ENCODE assay signal across 9 cellular contexts in the genomic region with DNA sequence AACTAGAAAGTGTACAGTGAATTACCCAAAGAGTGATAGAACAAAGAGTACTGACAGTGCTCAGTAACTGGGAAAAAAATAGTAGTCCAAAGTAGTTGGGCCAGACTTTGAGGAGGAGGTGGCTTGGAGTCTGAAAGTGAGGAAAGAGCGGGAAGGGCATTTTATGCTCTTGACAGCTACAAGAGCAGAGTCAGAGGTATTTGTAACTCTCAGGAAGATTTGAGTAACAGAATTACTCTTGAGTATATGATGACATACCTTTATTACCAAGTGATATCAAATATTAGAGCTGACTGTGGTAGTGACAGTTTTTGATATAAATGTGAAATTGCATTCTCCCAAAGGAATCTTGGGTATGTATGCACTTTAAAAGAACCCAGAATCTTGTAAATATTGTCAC. TPM values are rescaled to one million over a fixed set of nuclear protein-coding genes. Genes with fewer than 3 reads are reported as not detected.
DNase-seq lines count a peak whose midpoint lies in the region; ATAC-seq and TF ChIP-seq lines count a peak whose summit lies in the region.
"Had no signal": no experiment of that assay in that cellular context is flagged by ENCODE, and none has a peak within 500 bp of the region (broad histone marks: within the 10 kb centered on the region; RNA-seq: fewer than 3 reads in every experiment).

No MANE protein-coding gene starts in this region.

- H3K4me2 ChIP-seq in Karpas-422 (ENCODE audit: low read depth, low read length, poor library complexity, severe bottlenecking), result peak overlapping the region; percentile 97

- peak overlapping the region; percentile 90 for H3K9ac ChIP-seq in Karpas-422 (ENCODE audit: low read length)

- H3K9me3 Mint-ChIP-seq in CD4-positive, alpha-beta T cell, result no peaks in the 10 kb centered on the region
- no peaks in the 10 kb centered on the region for H3K9me3 Mint-ChIP-seq in nephron

- no peaks in the 10 kb centered on the region for H3K9me2 ChIP-seq in Karpas-422 (replicated peaks; ENCODE audit: insufficient read depth, low read length)

- H3K4me1 ChIP-seq in Karpas-422 (ENCODE audit: low read length), result peaks cover 31% of the 10 kb centered on the region

- H3K79me2 ChIP-seq in Karpas-422 (ENCODE audit: low read length), result peaks cover 70% of the 10 kb centered on the region

- no peaks in the 10 kb centered on the region for H3K36me3 ChIP-seq in Karpas-422 (ENCODE audit: insufficient read depth, low read length)

- peak overlapping the region; percentile 98 for H3K27ac Mint-ChIP-seq in CD4-positive, alpha-beta T cell
- H3K27ac Mint-ChIP-seq in nephron, result peak overlapping the region; percentile 97 to 98 (median 98)

- ATAC-seq in CD4-positive, alpha-beta T cell (ENCODE audit: poor library complexity), result no peak
- ATAC-seq in GM19328 (IDR thresholded peaks at IDR 0.05; ENCODE audit: unreplicated experiment) (no peak), HG03469 (IDR thresholded peaks at IDR 0.05; ENCODE audit: unreplicated experiment) (no peak)

- POLR2A ChIA-PET in CD4-positive, alpha-beta T cell (lab: Charles Lee), result interaction anchor here (1.5 kb wide), 1 partner anchor 205 kb away, joined by 4 read pairs; no protein-coding TSS in a partner anchor

- intact Hi-C loops in CD4-positive, alpha-beta T cell (cut with DNase I, micrococcal nuclease), result loop anchor here (5.0 to 10.0 kb wide), 4 partner anchors 206 to 561 kb away; partner anchors contain the start of genes FRYL (in 1 of the 2), OCIAD2 (in 1 of the 2) and TXK (in 1 of the 2)

- peak overlapping the region; percentile 92 for H3K4me3 Mint-ChIP-seq in CD4-positive, alpha-beta T cell
- H3K4me3 Mint-ChIP-seq in nephron, result peak overlapping the region; percentile 97 to 98 (median 98)

- no peak for TF ChIP-seq CTCF in CD4-positive, alpha-beta T cell (IDR thresholded peaks at IDR 0.05)
- TF ChIP-seq CTCF in cardiac fibroblast (IDR thresholded peaks at IDR 0.05; ENCODE audit: low read depth, low read length), result no peak
- TF ChIP-seq CTCF in nephron (IDR thresholded peaks at IDR 0.05; ENCODE audit: unreplicated experiment in 3 of 3), result no peak

- no peaks in the 10 kb centered on the region for H3K9me3 ChIP-seq in CD4-positive, alpha-beta T cell (ENCODE audit: control insufficient read depth, low read length)
- no peaks in the 10 kb centered on the region for H3K9me3 ChIP-seq in Karpas-422 (ENCODE audit: low read length)

- no peaks in the 10 kb centered on the region for H3K27me3 Mint-ChIP-seq in CD4-positive, alpha-beta T cell
- H3K27me3 Mint-ChIP-seq in nephron (ENCODE audit: low read depth), result no peaks in the 10 kb centered on the region

- H4K20me1 ChIP-seq in Karpas-422 (ENCODE audit: insufficient read depth, low read depth, low read length), result peaks cover 19% of the 10 kb centered on the region; the same call in 1 of the 2 replicates

- H3K4me3 ChIP-seq in Karpas-422 (ENCODE audit: low read length) (peak overlapping the region; percentile 97), cardiac fibroblast (replicated peaks in 1 of 2; ENCODE audit: low read depth in 2 of 2, low read length in 2 of 2) (peak overlapping the region in 1 of 2 donors; percentile 91)

- H3K4me1 Mint-ChIP-seq in CD4-positive, alpha-beta T cell (ENCODE audit: low read depth), result peaks cover 74% of the 10 kb centered on the region
- H3K4me1 Mint-ChIP-seq in nephron, result peaks cover 60% of the 10 kb centered on the region

- H2AFZ ChIP-seq in Karpas-422 (ENCODE audit: low read length), result no peak overlapping the region

- H3K27me3 ChIP-seq in CD4-positive, alpha-beta T cell (ENCODE audit: control insufficient read depth, insufficient read depth, low read length), result no peaks in the 10 kb centered on the region
- H3K27me3 ChIP-seq in Karpas-422 (ENCODE audit: low read length), result no peaks in the 10 kb centered on the region

- CTCF ChIA-PET in CD4-positive, alpha-beta T cell (lab: Charles Lee), result interaction anchor here (0.5 to 2.1 kb wide), 5 partner anchors 10 to 35 kb away, joined by 3 to 5 read pairs (median 5); no protein-coding TSS in a partner anchor

- no peak for DNase-seq in CD4-positive, alpha-beta T cell
- no peak for DNase-seq in Karpas-422
- peak; percentile 42 to 48 for DNase-seq in cardiac fibroblast (ENCODE audit: low read depth in 2 of 2)
- DNase-seq in NCI-H2171 treated with DMSO at 0.1 percent for 48 hours (lab: John Stamatoyannopoulos, UW), result no peak
- DNase-seq in NCI-H510A treated with DMSO at 0.1 percent for 48 hours (lab: John Stamatoyannopoulos, UW), result no peak
- DNase-seq: T-helper 9 cell had no signal

- peaks cover 13% of the 10 kb centered on the region for H3K36me3 Mint-ChIP-seq in CD4-positive, alpha-beta T cell (ENCODE audit: low read depth)
- H3K36me3 Mint-ChIP-seq in nephron (ENCODE audit: low read depth), result peaks cover 4% of the 10 kb centered on the region

- H3K27ac ChIP-seq in CD4-positive, alpha-beta T cell (ENCODE audit: low read depth, low read length), result no peak overlapping the region
- no peak overlapping the region for H3K27ac ChIP-seq in Karpas-422 (ENCODE audit: low read length)

RNA-seq across cellular contexts. Expression of gene SLAIN2, which starts 2.2 kb away (rescaled TPM):
- total RNA-seq in CD4-positive, alpha-beta T cell, result 10 to 100 TPM; 46.3 to 47.0 TPM
- total RNA-seq in Karpas-422 (2014; rRNA removed; shearing (Covaris generic); ENCODE audit: low replicate concordance), result 8.6 and 64.6 TPM in 2 replicates

Comparison
In these comparisons a context has a peak if more than half of its experiments do, and no peak if none do; other contexts are left out.
1. DNase-seq: peak in cardiac fibroblast (2 of 2); none in CD4-positive, alpha-beta T cell (0 of 10), Karpas-422 (single experiment), NCI-H2171 treated with DMSO at 0.1 percent for 48 hours (single experiment) and NCI-H510A treated with DMSO at 0.1 percent for 48 hours (single experiment).